ENCODE assay signal across 8 cellular contexts in the genomic region with DNA sequence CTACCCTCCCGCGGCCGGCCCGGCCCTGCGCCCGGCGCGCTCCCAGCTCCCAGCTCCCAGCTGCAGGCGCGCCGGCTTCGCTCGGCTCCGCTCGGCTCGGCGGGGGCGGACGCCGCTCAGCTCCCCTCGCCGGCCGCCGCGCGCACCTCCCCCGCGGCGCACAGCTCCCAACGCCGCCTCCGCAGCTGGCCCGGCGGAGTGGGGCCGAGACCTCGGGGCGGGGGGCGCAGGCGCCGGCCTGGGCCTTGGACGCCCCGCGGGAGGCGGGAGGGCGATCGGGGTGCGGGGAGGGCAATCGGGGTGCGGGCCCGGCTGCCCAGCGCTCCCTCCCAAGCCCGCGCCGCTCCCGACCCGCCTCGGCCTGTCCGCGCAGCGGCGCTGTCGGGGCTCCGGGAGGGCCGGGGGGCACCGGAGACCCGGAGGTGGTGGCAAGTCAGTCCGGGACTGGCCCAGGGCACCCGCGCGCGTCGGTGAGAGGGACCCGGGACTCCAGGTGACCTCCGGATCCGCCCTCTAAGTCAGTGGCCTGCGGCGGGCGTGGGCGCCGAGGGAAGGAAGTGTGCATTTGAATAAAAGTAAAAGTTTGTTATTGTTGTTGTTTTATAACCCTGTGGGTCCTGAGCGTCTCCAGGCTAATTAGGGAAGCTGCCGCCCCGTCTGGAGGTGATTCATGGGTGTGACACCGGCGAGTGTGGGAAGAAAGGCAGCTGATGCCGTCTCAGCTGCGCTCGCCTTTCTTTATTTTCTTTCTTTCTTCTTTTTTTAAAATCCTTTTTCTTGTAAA. TPM values are rescaled to one million over a fixed set of nuclear protein-coding genes. Genes with fewer than 3 reads are reported as not detected.
DNase-seq lines count a peak whose midpoint lies in the region; TF ChIP-seq lines count a peak whose summit lies in the region.

A gene with protein sequence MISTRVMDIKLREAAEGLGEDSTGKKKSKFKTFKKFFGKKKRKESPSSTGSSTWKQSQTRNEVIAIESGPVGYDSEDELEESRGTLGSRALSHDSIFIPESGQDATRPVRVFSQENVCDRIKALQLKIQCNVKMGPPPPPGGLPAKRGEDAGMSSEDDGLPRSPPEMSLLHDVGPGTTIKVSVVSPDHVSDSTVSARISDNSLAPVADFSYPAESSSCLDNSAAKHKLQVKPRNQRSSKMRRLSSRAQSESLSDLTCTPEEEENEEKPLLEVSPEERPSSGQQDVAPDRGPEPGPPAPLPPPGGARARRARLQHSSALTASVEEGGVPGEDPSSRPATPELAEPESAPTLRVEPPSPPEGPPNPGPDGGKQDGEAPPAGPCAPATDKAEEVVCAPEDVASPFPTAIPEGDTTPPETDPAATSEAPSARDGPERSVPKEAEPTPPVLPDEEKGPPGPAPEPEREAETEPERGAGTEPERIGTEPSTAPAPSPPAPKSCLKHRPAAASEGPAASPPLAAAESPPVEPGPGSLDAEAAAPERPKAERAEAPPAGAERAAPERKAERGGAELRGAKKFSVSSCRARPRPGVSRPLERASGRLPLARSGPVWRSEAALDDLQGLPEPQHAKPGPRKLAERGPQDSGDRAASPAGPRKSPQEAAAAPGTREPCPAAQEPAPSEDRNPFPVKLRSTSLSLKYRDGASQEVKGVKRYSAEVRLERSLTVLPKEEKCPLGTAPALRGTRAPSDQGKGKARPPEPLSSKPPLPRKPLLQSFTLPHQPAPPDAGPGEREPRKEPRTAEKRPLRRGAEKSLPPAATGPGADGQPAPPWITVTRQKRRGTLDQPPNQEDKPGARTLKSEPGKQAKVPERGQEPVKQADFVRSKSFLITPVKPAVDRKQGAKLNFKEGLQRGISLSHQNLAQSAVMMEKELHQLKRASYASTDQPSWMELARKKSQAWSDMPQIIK (minus strand): TSS at position 93 of the 784 bp plus-strand sequence. CDS start 89,425 bp downstream, outside the sequence.

- no peaks in the 10 kb centered on the region for H3K36me3 Mint-ChIP-seq in nephron progenitor cell (ENCODE audit: low read depth)

- peaks cover 39% of the 10 kb centered on the region for H3K4me1 Mint-ChIP-seq in nephron progenitor cell

- H3K36me3 ChIP-seq in esophagus muscularis mucosa = no peaks in the 10 kb centered on the region
- no peaks in the 10 kb centered on the region for H3K36me3 ChIP-seq in uterus

- peak within 1 kb of the TSS; percentile 80 for H3K4me3 Mint-ChIP-seq in nephron progenitor cell

- whole genome bisulfite sequencing in esophagus muscularis mucosa = 3% methylated on average over 15 of the region's 88 CpGs

- peaks cover 0 to 52% (median 11%) of the 10 kb centered on the region in 4 donors for H3K27me3 ChIP-seq in esophagus muscularis mucosa
- H3K27me3 ChIP-seq in uterus = no peaks in the 10 kb centered on the region

- no peak within 1 kb of the TSS for H3K27ac ChIP-seq in esophagus muscularis mucosa (replicated peaks in 1 of 4)
- no peak within 1 kb of the TSS for H3K27ac ChIP-seq in uterus

- H3K27ac Mint-ChIP-seq in nephron progenitor cell = no peak within 1 kb of the TSS

- intact Hi-C loops in esophagus muscularis mucosa (cut with DNase I) = no loop called here
- intact Hi-C loops in uterus (cut with DNase I; ENCODE audit: low total_unique reads) = no loop called here

- H3K9me3 Mint-ChIP-seq in nephron progenitor cell = no peaks in the 10 kb centered on the region

- H3K9me3 ChIP-seq in esophagus muscularis mucosa = no peaks in the 10 kb centered on the region
- no peaks in the 10 kb centered on the region for H3K9me3 ChIP-seq in uterus

- H3K4me3 ChIP-seq in esophagus muscularis mucosa (peak within 1 kb of the TSS; percentile 51 to 66 (median 53)), uterus (peak within 1 kb of the TSS; percentile 13 to 32)

- DNase-seq in NCI-H345 (lab: John Stamatoyannopoulos, UW) (peak; percentile 40), NCI-H345 treated with DMSO at 0.1 percent for 48 hours (lab: John Stamatoyannopoulos, UW; ENCODE audit: unreplicated experiment) (no peak), esophagus muscularis mucosa (ENCODE audit: extremely low spot score) (peak; percentile 68), nephron progenitor cell (peak; percentile 73), uterus (no peak)
- DNase-seq in activated CD4-positive, alpha-beta T cell treated with anti-CD3 and anti-CD28 coated beads for 48 hours = peak; percentile 46
- DNase-seq in effector CD4-positive, alpha-beta T cell = no peak
- DNase-seq in effector CD8-positive, alpha-beta T cell (lab: John Stamatoyannopoulos, UW) = no peak

- H3K27me3 Mint-ChIP-seq in nephron progenitor cell (ENCODE audit: low read depth, poor library complexity) = peaks cover 70% of the 10 kb centered on the region

- TF ChIP-seq CTCF in esophagus muscularis mucosa (IDR thresholded peaks at IDR 0.05) (no peak), nephron progenitor cell (IDR thresholded peaks at IDR 0.05) (no peak), uterus (IDR thresholded peaks at IDR 0.05) (no peak)

- TF ChIP-seq EP300 in esophagus muscularis mucosa (IDR thresholded peaks at IDR 0.05) = no peak

- H3K4me1 ChIP-seq in esophagus muscularis mucosa (peaks cover 11 to 26% (median 20%) of the 10 kb centered on the region in 4 donors), uterus (no peaks in the 10 kb centered on the region)

- TF ChIP-seq POLR2A in esophagus muscularis mucosa (IDR thresholded peaks at IDR 0.05; ENCODE audit: low read depth) (no peak), uterus (IDR thresholded peaks at IDR 0.05) (no peak)

RNA-seq across cellular contexts. Expression of the gene that starts here (rescaled TPM):
- total RNA-seq in esophagus muscularis mucosa (1 to 10 TPM; 1.7 to 4.7 (median 3.3) TPM), uterus (10 to 100 TPM in 1 of 4 donors, 1 to 10 TPM in 3; 1.5 to 14.6 (median 6.1) TPM)

Comparison
In these comparisons a context has a peak if more than half of its experiments do, and no peak if none do; other contexts are left out.
1. DNase-seq: peak in NCI-H345 (single experiment), activated CD4-positive, alpha-beta T cell treated with anti-CD3 and anti-CD28 coated beads for 48 hours (single experiment), esophagus muscularis mucosa (single experiment) and nephron progenitor cell (single experiment); none in NCI-H345 treated with DMSO at 0.1 percent for 48 hours (single experiment), uterus (0 of 2), effector CD4-positive, alpha-beta T cell (single experiment) and effector CD8-positive, alpha-beta T cell (single experiment).